ENCODE assay signal across 8 cellular contexts in genomic region chr1:179447489-179447888, GRCh38.
DNase-seq lines count a peak whose midpoint lies in the region; ATAC-seq, FAIRE-seq and TF ChIP-seq lines count a peak whose summit lies in the region.

No MANE protein-coding gene starts in this region.

- TF ChIP-seq CTCF in D721Med (IDR thresholded peaks at IDR 0.05; ENCODE audit: insufficient read depth, missing control alignments), result peak; percentile 39

- H3K36me3 ChIP-seq in H7 (replicated peaks; ENCODE audit: control insufficient read depth, insufficient read depth, low read length) (no peaks in the 10 kb centered on the region), SJCRH30 (no peaks in the 10 kb centered on the region)

- H3K9me3 ChIP-seq in SJCRH30 (replicated peaks), result no peaks in the 10 kb centered on the region

- H3K27ac ChIP-seq in SJCRH30, result no peak overlapping the region

- no peaks in the 10 kb centered on the region for H3K4me1 ChIP-seq in SJCRH30

- no peak for ATAC-seq in HG02642 (IDR thresholded peaks at IDR 0.05; ENCODE audit: poor library complexity, unreplicated experiment)

- FAIRE-seq in D721Med (lab: Jason Lieb, UNC), result no peak

- DNase-seq in D721Med (ENCODE audit: insufficient read length, low spot score) (no peak), H7 (peak; percentile 49), SJCRH30 (peak; percentile 9 to 32), iPS-NIHi11 (ENCODE audit: low spot score) (peak; percentile 40), NCI-H187 (lab: John Stamatoyannopoulos, UW) (no peak), NCI-H226 (no peak), cortex of kidney (lab: John Stamatoyannopoulos, UW) (no peak)

- no peaks in the 10 kb centered on the region for H3K27me3 ChIP-seq in H7 (ENCODE audit: control insufficient read depth, insufficient read depth, low read length)
- no peaks in the 10 kb centered on the region; the same call in 1 of the 2 replicates for H3K27me3 ChIP-seq in SJCRH30

- H3K4me3 ChIP-seq in H7 (ENCODE audit: insufficient read depth, low read depth, low read length) (no peak overlapping the region), SJCRH30 (no peak overlapping the region)

Comparison
In these comparisons a context has a peak if more than half of its experiments do, and no peak if none do; other contexts are left out.
1. DNase-seq: peak in H7 (single experiment), SJCRH30 (2 of 2) and iPS-NIHi11 (single experiment); none in D721Med (single experiment), NCI-H187 (0 of 2), NCI-H226 (single experiment) and cortex of kidney (single experiment).